Comparison of ENCODE assay signal across 9 cellular contexts in genomic region chr3:138329127-138329983, GRCh38. TPM values are rescaled to one million over a fixed set of nuclear protein-coding genes. Genes with fewer than 3 reads are reported as not detected.
DNase-seq lines count a peak whose midpoint lies in the region; FAIRE-seq and TF ChIP-seq lines count a peak whose summit lies in the region.
"Had no signal": no experiment of that assay in that cellular context is flagged by ENCODE, and none has a peak within 500 bp of the region (broad histone marks: within the 10 kb centered on the region; RNA-seq: fewer than 3 reads in every experiment).

TSS of gene NME9 (minus strand) at chr3:138329851. CDS start at chr3:138329335, 516 bp downstream.

- peak; percentile 72 for TF ChIP-seq CTCF in GM20000 (IDR thresholded peaks at IDR 0.05; ENCODE audit: extremely low read depth, missing control alignments)
- peak; percentile 81 for TF ChIP-seq CTCF in endodermal cell (conservative IDR thresholded peaks at IDR 0.05)

- peak within 1 kb of the TSS; percentile 91 for H3K27ac Mint-ChIP-seq in endodermal cell

- H3K36me3 Mint-ChIP-seq in endodermal cell (ENCODE audit: low read depth) = no peaks in the 10 kb centered on the region

- peak; percentile 93 for FAIRE-seq in HTR-8/SVneo (lab: Jason Lieb, UNC)

- peaks cover 17% of the 10 kb centered on the region for H3K4me1 Mint-ChIP-seq in endodermal cell

- no peaks in the 10 kb centered on the region for H3K79me1 ChIP-seq in mesendoderm (ENCODE audit: low read length)

- 1 to 3% methylated on average over 23 to 62 of the region's 62 CpGs for WGBS in endodermal cell (ENCODE audit: insufficient coverage in 1 of 2, insufficient read length in 1 of 2), 2 experiments
- no CpG with 5 or more reads among the region's 62 CpGs for WGBS in mesendoderm (ENCODE audit: extremely low coverage, insufficient coverage, low lambda C conversion rate)

- no peak within 1 kb of the TSS for H2AK5ac ChIP-seq in mesendoderm (ENCODE audit: low read length)

- no peak within 1 kb of the TSS for H4K5ac ChIP-seq in mesendoderm (ENCODE audit: low read length)

- no peaks in the 10 kb centered on the region for H3K9me3 ChIP-seq in endodermal cell (ENCODE audit: control insufficient read depth, low read length)

- peak within 1 kb of the TSS; percentile 76 for H3K4me3 Mint-ChIP-seq in endodermal cell

- no peak within 1 kb of the TSS for H4K8ac ChIP-seq in mesendoderm (ENCODE audit: low read depth, low read length)

- peak within 1 kb of the TSS; percentile 78 for H3K9ac ChIP-seq in endodermal cell (ENCODE audit: extremely low read depth, low read length, poor library complexity, severe bottlenecking)
- peak within 1 kb of the TSS; percentile 59 for H3K9ac ChIP-seq in mesendoderm (ENCODE audit: low read length)

- H3K27me3 ChIP-seq in endodermal cell (ENCODE audit: control insufficient read depth, insufficient read depth, low read length, poor library complexity, severe bottlenecking) (no peaks in the 10 kb centered on the region), mesendoderm (ENCODE audit: insufficient read depth, low read length, poor library complexity) (no peaks in the 10 kb centered on the region)

- H2BK120ac ChIP-seq in mesendoderm (ENCODE audit: low read depth, low read length) = no peak within 1 kb of the TSS

- H3K4ac ChIP-seq in mesendoderm (ENCODE audit: low read depth, low read length) = no peak within 1 kb of the TSS

- H3K79me2 ChIP-seq in mesendoderm (ENCODE audit: control insufficient read depth, insufficient read depth, low read length) = no peaks in the 10 kb centered on the region

- no peaks in the 10 kb centered on the region for H3K36me3 ChIP-seq in endodermal cell (ENCODE audit: control insufficient read depth, insufficient read depth, low read length)
- no peaks in the 10 kb centered on the region for H3K36me3 ChIP-seq in mesendoderm (ENCODE audit: control insufficient read depth, insufficient read depth, low read length)

- H3K18ac ChIP-seq in mesendoderm (ENCODE audit: low read length) = no peak within 1 kb of the TSS

- peak within 1 kb of the TSS; percentile 93 for H3K4me2 ChIP-seq in mesendoderm (ENCODE audit: low read length)

- peak within 1 kb of the TSS; percentile 39 for H3K27ac ChIP-seq in endodermal cell (ENCODE audit: low read depth, low read length)
- no peak within 1 kb of the TSS for H3K27ac ChIP-seq in mesendoderm (ENCODE audit: low read depth, low read length)

- no peak within 1 kb of the TSS for H3K23ac ChIP-seq in mesendoderm (ENCODE audit: low read length)

- H3K4me3 ChIP-seq in endodermal cell (ENCODE audit: low read length) = peak within 1 kb of the TSS; percentile 87
- peak within 1 kb of the TSS; percentile 49 for H3K4me3 ChIP-seq in mesendoderm (ENCODE audit: low read length)

- no peaks in the 10 kb centered on the region for H3K27me3 Mint-ChIP-seq in endodermal cell (ENCODE audit: insufficient read depth)

- H3K4me1 ChIP-seq in endodermal cell (ENCODE audit: control insufficient read depth, insufficient read depth, low read length) (peaks cover 2% of the 10 kb centered on the region), mesendoderm (ENCODE audit: control insufficient read depth, low read depth, low read length) (no peaks in the 10 kb centered on the region)

- peak within 1 kb of the TSS; percentile 79 for H3K56ac ChIP-seq in mesendoderm (ENCODE audit: low read length)

- no peak within 1 kb of the TSS for H2BK15ac ChIP-seq in mesendoderm (replicated peaks; ENCODE audit: low read depth)

- DNase-seq in CD1c-positive myeloid dendritic cell (ENCODE audit: extremely low spot score) (peak; percentile 77), GM20000 (ENCODE audit: low spot score) (peak; percentile 82), HTR-8/SVneo (ENCODE audit: insufficient read length, low spot score) (peak; percentile 94), NOMO-1 treated with DMSO at 0.1 percent for 48 hours (lab: John Stamatoyannopoulos, UW; ENCODE audit: unreplicated experiment) (peak; percentile 75), endodermal cell (peak; percentile 99), mesendoderm (peak; percentile 98)
- DNase-seq in activated CD8-positive, alpha-beta memory T cell treated with anti-CD3 and anti-CD28 coated beads, Interleukin-2, amount 50 U/mL, for 1 hour (ENCODE audit: extremely low read depth) = peak; percentile 80
- peak; percentile 83 for DNase-seq in stimulated activated CD8-positive, alpha-beta memory T cell treated with anti-CD3 and anti-CD28 coated beads, Interleukin-12 subunit alpha, Interleukin-12 subunit beta, amount 100 ng/mL, for 4 hours (ENCODE audit: low read depth)

- no peak within 1 kb of the TSS for H2BK5ac ChIP-seq in mesendoderm (ENCODE audit: low read length)

- H3K9me3 Mint-ChIP-seq in endodermal cell = no peaks in the 10 kb centered on the region

RNA-seq across cellular contexts. Expression of gene NME9, which starts in this region (rescaled TPM):
- total RNA-seq in endodermal cell = 1 to 10 TPM in 1 of 2 donors, under 1 TPM in 1; 0.40 to 1.3 TPM
- polyA plus RNA-seq in endodermal cell (2013, experiment 1 of 2) = 0.68 TPM
- polyA plus RNA-seq in endodermal cell (2013, experiment 2 of 2) = 0.83 TPM
- polyA plus RNA-seq in mesendoderm (2013, experiment 1 of 2) = not detected
- polyA plus RNA-seq in mesendoderm (2013, experiment 2 of 2) = 0.04 TPM
- total RNA-seq: T-helper 2 cell treated with Interferon-gamma antibody and Interleukin-4, amounts not matched to agents 100 ng/mL and 5 ng/mL, for 36 hours had no signal
